27 cellular contexts compared by ENCODE assay signal in genomic region chr4:54909964-54910363, GRCh38.
DNase-seq lines count a peak whose midpoint lies in the region; ATAC-seq and TF ChIP-seq lines count a peak whose summit lies in the region.
"Had no signal": no experiment of that assay in that cellular context is flagged by ENCODE, and none has a peak within 500 bp of the region (broad histone marks: within the 10 kb centered on the region; RNA-seq: fewer than 3 reads in every experiment).

No MANE protein-coding gene starts in this region.

- no peak overlapping the region for H3K27ac Mint-ChIP-seq in activated naive CD4-positive, alpha-beta T cell treated with anti-CD3 and anti-CD28 coated beads, Interleukin-2, amount 50 U/mL, for 72 hours
- H3K27ac Mint-ChIP-seq: CD4-positive, alpha-beta T cell; GM23338; stimulated activated memory B cell treated with anti-CD40 and anti-IgM and Interleukin-4, amounts not matched to agents 10 μg/mL and 1 μg/mL and 100 μg/mL, for 72 hours had no signal

- peak; percentile 26 for DNase-seq in DMS53 (lab: John Stamatoyannopoulos, UW)
- peak; percentile 18 for DNase-seq in dermis blood vessel endothelial cell
- DNase-seq in HK-2 (ENCODE audit: unreplicated experiment) = no peak
- no peak for DNase-seq in activated naive CD4-positive, alpha-beta T cell treated with anti-CD3 and anti-CD28 coated beads, Interleukin-2, amount 50 U/mL, for 72 hours (ENCODE audit: low spot score in 2 of 2)
- DNase-seq in foreskin keratinocyte = no peak
- no peak for DNase-seq in NCI-H524 (lab: John Stamatoyannopoulos, UW)
- DNase-seq: ACHN; activated CD4-positive, alpha-beta T cell treated with anti-CD3 and anti-CD28 coated beads, Interleukin-2, amount 50 U/mL, for 4 hours; activated naive CD4-positive, alpha-beta T cell treated with Interleukin-2 at 50 U/mL for 16 hours; anterior cingulate cortex; CD4-positive, alpha-beta T cell; DMS79; hippocampal formation; islet precursor cell; lower lobe of right lung; NCI-H1417; NCI-H2171; NCI-H82; nucleus accumbens; right cardiac atrium; stimulated activated CD4-positive, alpha-beta T cell treated with anti-CD3 and anti-CD28 coated beads, Interleukin-15, amount 100 ng/mL, for 24 hours had no signal

- no peak for TF ChIP-seq CTCF in foreskin keratinocyte (conservative IDR thresholded peaks at IDR 0.05)

- H3K9me3 Mint-ChIP-seq in activated naive CD4-positive, alpha-beta T cell treated with anti-CD3 and anti-CD28 coated beads, Interleukin-2, amount 50 U/mL, for 72 hours = peaks cover 5% of the 10 kb centered on the region in 2 donors
- H3K9me3 Mint-ChIP-seq: central memory CD8-positive, alpha-beta T cell had no signal

- no peaks in the 10 kb centered on the region for H3K27me3 ChIP-seq in foreskin keratinocyte
- H3K27me3 ChIP-seq: tibial nerve had no signal

- H3K27ac ChIP-seq in foreskin keratinocyte = no peak overlapping the region
- H3K27ac ChIP-seq: lower lobe of right lung, tibial nerve had no signal

- no peaks in the 10 kb centered on the region for H3K4me1 ChIP-seq in foreskin keratinocyte
- H3K4me1 ChIP-seq: lower lobe of right lung had no signal

- ATAC-seq in GM19438 (IDR thresholded peaks at IDR 0.05; ENCODE audit: low read depth, unreplicated experiment) (peak; percentile 82), HG03342 (IDR thresholded peaks at IDR 0.05; ENCODE audit: unreplicated experiment) (peak; percentile 47), foreskin keratinocyte (no peak)
- no peak for ATAC-seq in activated naive CD4-positive, alpha-beta T cell treated with anti-CD3 and anti-CD28 coated beads, Interleukin-2, amount 50 U/mL, for 72 hours
- ATAC-seq: GM23338; lower lobe of right lung; right cardiac atrium; stimulated activated memory B cell treated with anti-CD40 and anti-IgM and Interleukin-4, amounts not matched to agents 10 μg/mL and 1 μg/mL and 100 μg/mL, for 72 hours had no signal

- no peaks in the 10 kb centered on the region for H3K36me3 Mint-ChIP-seq in activated naive CD4-positive, alpha-beta T cell treated with anti-CD3 and anti-CD28 coated beads, Interleukin-2, amount 50 U/mL, for 72 hours
- H3K36me3 Mint-ChIP-seq: stimulated activated memory B cell treated with anti-CD40 and anti-IgM and Interleukin-4, amounts not matched to agents 10 μg/mL and 1 μg/mL and 100 μg/mL, for 72 hours had no signal

Comparison
In these comparisons a context has a peak if more than half of its experiments do, and no peak if none do; other contexts are left out.
1. DNase-seq: peak in DMS53 (single experiment) and dermis blood vessel endothelial cell (single experiment); none in HK-2 (single experiment), activated naive CD4-positive, alpha-beta T cell treated with anti-CD3 and anti-CD28 coated beads, Interleukin-2, amount 50 U/mL, for 72 hours (0 of 2), foreskin keratinocyte (0 of 2) and NCI-H524 (0 of 2).
2. ATAC-seq: peak in GM19438 (single experiment) and HG03342 (single experiment); none in activated naive CD4-positive, alpha-beta T cell treated with anti-CD3 and anti-CD28 coated beads, Interleukin-2, amount 50 U/mL, for 72 hours (0 of 2) and foreskin keratinocyte (single experiment).